Comparison of ENCODE assay signal across 9 cellular contexts in the genomic region with DNA sequence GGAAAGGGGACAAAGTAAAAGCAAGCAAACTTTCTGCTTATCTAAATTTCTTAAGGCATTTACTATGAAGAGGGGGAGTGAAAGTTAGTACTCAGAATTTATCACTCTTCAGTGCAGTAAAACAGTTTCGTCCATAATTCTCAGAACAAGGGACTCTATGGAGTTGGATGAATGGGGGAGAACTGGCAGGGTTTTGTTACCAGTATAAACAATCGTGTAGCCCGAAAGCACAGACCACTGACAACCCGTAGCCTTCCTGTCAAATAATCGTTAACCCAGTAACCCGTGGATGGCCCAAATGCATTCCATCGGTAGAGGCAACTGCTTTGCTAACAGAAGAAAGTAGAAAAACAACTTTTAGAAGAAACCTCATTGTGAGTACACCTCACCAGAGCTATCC.
"Had no signal": no experiment of that assay in that cellular context is flagged by ENCODE, and none has a peak within 500 bp of the region (broad histone marks: within the 10 kb centered on the region; RNA-seq: fewer than 3 reads in every experiment).

No MANE protein-coding gene starts in this region.

- H3K36me3 Mint-ChIP-seq: IgD-negative memory B cell had no signal

- H3K27ac Mint-ChIP-seq: HFFc6, IgD-negative memory B cell had no signal

- DNase-seq: GOT3, H7, HFFc6, KG1 had no signal

- ATAC-seq: HCT116, HepG2 had no signal

- H3K4me1 ChIP-seq: HAP-1 had no signal

- H3K4me1 Mint-ChIP-seq: IgD-negative memory B cell had no signal

- H3K27ac ChIP-seq: HL-60 had no signal

- H3K4me3 Mint-ChIP-seq: HFFc6, IgD-negative memory B cell had no signal

- H3K27me3 Mint-ChIP-seq: IgD-negative memory B cell had no signal

- FAIRE-seq: HepG2 had no signal

- H3K4me3 ChIP-seq: HAP-1 had no signal

- H3K9me3 ChIP-seq: HAP-1 had no signal

- H3K36me3 ChIP-seq: HAP-1 had no signal
